ENCODE assay signal across 1 cellular context in the genomic region with DNA sequence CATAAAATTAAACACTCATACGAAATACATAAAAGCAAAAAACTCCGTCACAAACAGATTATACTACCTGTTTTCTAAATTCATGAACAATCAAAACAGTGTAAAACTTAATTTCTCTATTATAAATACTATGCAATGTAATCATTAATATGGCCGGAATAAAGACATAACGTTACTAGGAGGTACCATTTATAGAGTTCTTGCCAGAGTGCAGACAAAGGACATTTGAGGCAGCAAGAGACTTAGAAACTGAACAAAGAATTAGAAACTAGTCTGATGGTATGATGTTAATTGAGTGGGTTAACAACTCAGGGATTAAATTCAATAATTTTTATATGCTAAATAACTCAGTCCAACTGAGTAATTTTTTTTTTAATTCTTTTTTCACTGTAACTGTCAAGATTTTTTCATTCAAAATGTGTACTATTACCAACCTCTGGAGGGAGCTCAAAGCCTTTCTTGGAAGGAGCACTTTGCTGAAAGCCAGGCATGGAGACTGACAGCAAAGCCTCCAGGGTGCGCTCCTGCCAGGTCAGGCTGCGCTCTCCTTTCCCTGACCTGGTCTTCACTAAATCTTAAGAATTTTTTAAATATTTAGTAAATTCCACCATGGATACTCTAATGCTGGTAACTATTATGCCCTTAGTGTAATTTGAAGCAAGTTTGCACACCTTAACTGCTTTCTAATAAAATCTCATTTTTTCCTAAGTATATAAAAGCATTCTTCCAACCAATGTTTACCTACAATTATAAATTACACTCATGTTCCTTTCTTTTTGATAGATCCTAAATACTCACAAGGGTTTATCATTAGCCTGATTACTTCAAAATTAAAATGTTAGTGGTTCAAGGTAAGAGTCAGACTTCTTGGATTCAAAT.
TF ChIP-seq lines count a peak whose summit lies in the region.

No MANE protein-coding gene starts in this region.

TF ChIP-seq in WTC11, 78 proteins besides CTCF, POLR2A, EP300 and RAD21 (continued from another document):
- TF ChIP-seq, protein P1, sequence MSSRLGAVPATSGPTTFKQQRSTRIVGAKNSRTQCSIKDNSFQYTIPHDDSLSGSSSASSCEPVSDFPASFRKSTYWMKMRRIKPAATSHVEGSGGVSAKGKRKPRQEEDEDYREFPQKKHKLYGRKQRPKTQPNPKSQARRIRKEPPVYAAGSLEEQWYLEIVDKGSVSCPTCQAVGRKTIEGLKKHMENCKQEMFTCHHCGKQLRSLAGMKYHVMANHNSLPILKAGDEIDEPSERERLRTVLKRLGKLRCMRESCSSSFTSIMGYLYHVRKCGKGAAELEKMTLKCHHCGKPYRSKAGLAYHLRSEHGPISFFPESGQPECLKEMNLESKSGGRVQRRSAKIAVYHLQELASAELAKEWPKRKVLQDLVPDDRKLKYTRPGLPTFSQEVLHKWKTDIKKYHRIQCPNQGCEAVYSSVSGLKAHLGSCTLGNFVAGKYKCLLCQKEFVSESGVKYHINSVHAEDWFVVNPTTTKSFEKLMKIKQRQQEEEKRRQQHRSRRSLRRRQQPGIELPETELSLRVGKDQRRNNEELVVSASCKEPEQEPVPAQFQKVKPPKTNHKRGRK (CRISPR knock-in tag; IDR thresholded peaks at IDR 0.05; ENCODE audit: borderline replicate concordance): no peak
- no peak for TF ChIP-seq ATF3 (CRISPR knock-in tag; conservative IDR thresholded peaks at IDR 0.05)
- no peak for TF ChIP-seq SOX15 (CRISPR knock-in tag; IDR thresholded peaks at IDR 0.05)
- no peak for TF ChIP-seq ELF4 (CRISPR knock-in tag; IDR thresholded peaks at IDR 0.05; ENCODE audit: low read depth)
- no peak for TF ChIP-seq MYBL2 (CRISPR knock-in tag; IDR thresholded peaks at IDR 0.05)
- no peak for TF ChIP-seq ZNF138 (CRISPR knock-in tag; conservative IDR thresholded peaks at IDR 0.05)
